Comparison of ENCODE assay signal across 8 cellular contexts in genomic region chr13:98571955-98572662, GRCh38. TPM values are rescaled to one million over a fixed set of nuclear protein-coding genes. Genes with fewer than 3 reads are reported as not detected.
DNase-seq lines count a peak whose midpoint lies in the region; ATAC-seq and TF ChIP-seq lines count a peak whose summit lies in the region.

No MANE protein-coding gene starts in this region.

- TF ChIP-seq CTCF in vagina (IDR thresholded peaks at IDR 0.05): no peak
- no peak for TF ChIP-seq CTCF in WERI-Rb-1 (IDR thresholded peaks at IDR 0.05; ENCODE audit: low read depth, low read length)

- TF ChIP-seq POLR2A in vagina (IDR thresholded peaks at IDR 0.05): no peak

- H3K27ac Mint-ChIP-seq in activated naive CD4-positive, alpha-beta T cell treated with anti-CD3 and anti-CD28 coated beads, Interleukin-2, amount 50 U/mL, for 72 hours: peak overlapping the region; percentile 94 to 98

- intact Hi-C loops in vagina (cut with DNase I): loop anchor here (10.0 kb wide), 1 partner anchor 87 kb away; no protein-coding TSS in a partner anchor

- H3K4me3 ChIP-seq in vagina: peak overlapping the region; percentile 34 to 82
- H3K4me3 ChIP-seq in WERI-Rb-1 (ENCODE audit: low read depth, low read length): no peak overlapping the region

- H3K36me3 Mint-ChIP-seq in activated naive CD4-positive, alpha-beta T cell treated with anti-CD3 and anti-CD28 coated beads, Interleukin-2, amount 50 U/mL, for 72 hours: peaks cover 24 to 51% of the 10 kb centered on the region in 2 donors

- peak overlapping the region; percentile 99 for H3K27ac ChIP-seq in vagina
- H3K27ac ChIP-seq in WERI-Rb-1: no peak overlapping the region

- no peaks in the 10 kb centered on the region for H3K27me3 ChIP-seq in vagina
- H3K27me3 ChIP-seq in WERI-Rb-1 (ENCODE audit: insufficient read depth, low read depth, severe bottlenecking): no peaks in the 10 kb centered on the region

- peaks cover 0 to 5% of the 10 kb centered on the region in 2 donors for H3K9me3 Mint-ChIP-seq in activated naive CD4-positive, alpha-beta T cell treated with anti-CD3 and anti-CD28 coated beads, Interleukin-2, amount 50 U/mL, for 72 hours

- peak in 1 of 2 donors; percentile 1 for ATAC-seq in activated naive CD4-positive, alpha-beta T cell treated with anti-CD3 and anti-CD28 coated beads, Interleukin-2, amount 50 U/mL, for 72 hours
- ATAC-seq in HG02623 (IDR thresholded peaks at IDR 0.05; ENCODE audit: unreplicated experiment) (no peak), HG02981 (IDR thresholded peaks at IDR 0.05; ENCODE audit: unreplicated experiment) (no peak)

- no peaks in the 10 kb centered on the region for H3K36me3 ChIP-seq in vagina
- H3K36me3 ChIP-seq in WERI-Rb-1: peaks cover 34% of the 10 kb centered on the region

- no peaks in the 10 kb centered on the region for H3K9me3 ChIP-seq in vagina
- H3K9me3 ChIP-seq in WERI-Rb-1 (ENCODE audit: severe bottlenecking): no peaks in the 10 kb centered on the region

- peaks cover 85% of the 10 kb centered on the region for H3K4me1 ChIP-seq in vagina

- peak; percentile 54 for DNase-seq in ELR (ENCODE audit: low read depth)
- peak; percentile 89 to 94 for DNase-seq in NCI-H187 (lab: John Stamatoyannopoulos, UW)
- no peak for DNase-seq in activated naive CD4-positive, alpha-beta T cell treated with anti-CD3 and anti-CD28 coated beads, Interleukin-2, amount 50 U/mL, for 72 hours (ENCODE audit: low spot score in 2 of 2)
- peak; percentile 58 for DNase-seq in left kidney (ENCODE audit: low read depth, low spot score)
- DNase-seq in vagina (ENCODE audit: extremely low spot score in 2 of 2): no peak
- no peak for DNase-seq in WERI-Rb-1

RNA-seq across cellular contexts. Expression of gene STK24, which starts 4.8 kb away (rescaled TPM):
- 100 to 1,000 TPM; 122 to 137 TPM for total RNA-seq in activated naive CD4-positive, alpha-beta T cell treated with anti-CD3 and anti-CD28 coated beads, Interleukin-2, amount 50 U/mL, for 72 hours
- total RNA-seq in vagina: 82.5 TPM

Comparison
In these comparisons a context has a peak if more than half of its experiments do, and no peak if none do; other contexts are left out.
1. DNase-seq: peak in ELR (single experiment), NCI-H187 (2 of 2) and left kidney (single experiment); none in activated naive CD4-positive, alpha-beta T cell treated with anti-CD3 and anti-CD28 coated beads, Interleukin-2, amount 50 U/mL, for 72 hours (0 of 2), vagina (0 of 2) and WERI-Rb-1 (single experiment).